8 cellular contexts compared by ENCODE assay signal in genomic region chr2:241148891-241149674, GRCh38. TPM values are rescaled to one million over a fixed set of nuclear protein-coding genes. Genes with fewer than 3 reads are reported as not detected.
A peak's percentile ranks its signal among the peaks of the same experiment; 100 is the strongest.
DNase-seq lines count a peak whose midpoint lies in the region; ATAC-seq, FAIRE-seq and TF ChIP-seq lines count a peak whose summit lies in the region.

Gene PASK (minus strand): TSS chr2:241149472. CDS start chr2:241143032, 6,440 bp downstream.

- TF ChIP-seq CTCF in Loucy (conservative IDR thresholded peaks at IDR 0.05; ENCODE audit: low read length), result no peak
- TF ChIP-seq CTCF in RWPE2 (IDR thresholded peaks at IDR 0.05; ENCODE audit: poor library complexity, severe bottlenecking), result peak; percentile 1
- TF ChIP-seq CTCF in fibroblast of pulmonary artery (IDR thresholded peaks at IDR 0.05; ENCODE audit: low read length, missing control alignments), result no peak

- peaks cover 32% of the 10 kb centered on the region for H3K4me1 Mint-ChIP-seq in activated T-helper 17 cell treated with anti-CD3 and anti-CD28 coated beads, Interleukin-2, amount 50 U/mL, for 72 hours
- peaks cover 35 to 37% of the 10 kb centered on the region in 2 donors for H3K4me1 Mint-ChIP-seq in natural killer cell treated with Interleukin-12 subunit alpha and Interleukin-12 subunit beta and Interleukin-15 and Interleukin-18, amount 100 ng/mL, for 72 hours (ENCODE audit: low read depth in 2 of 2)

- peak within 1 kb of the TSS; percentile 34 for H3K27ac ChIP-seq in RWPE2 (ENCODE audit: poor library complexity, severe bottlenecking)

- no peaks in the 10 kb centered on the region for H3F3A ChIP-seq in Loucy (ENCODE audit: low read depth)

- peak within 1 kb of the TSS; percentile 93 for H3K4me2 ChIP-seq in Loucy (ENCODE audit: low read depth, low read length, poor library complexity, severe bottlenecking)

- TF ChIP-seq POLR2A in H54 (IDR thresholded peaks at IDR 0.05; ENCODE audit: low read depth, low read length), result peak; percentile 26; the same call in 1 of the 2 replicates

- peaks cover 50% of the 10 kb centered on the region for H3K79me2 ChIP-seq in Loucy (ENCODE audit: insufficient read depth, low read length)

- H3K36me3 Mint-ChIP-seq in activated T-helper 17 cell treated with anti-CD3 and anti-CD28 coated beads, Interleukin-2, amount 50 U/mL, for 72 hours (ENCODE audit: low read depth), result peaks cover 20% of the 10 kb centered on the region
- peaks cover 4% of the 10 kb centered on the region for H3K36me3 Mint-ChIP-seq in natural killer cell treated with Interleukin-12 subunit alpha and Interleukin-12 subunit beta and Interleukin-15 and Interleukin-18, amount 100 ng/mL, for 72 hours

- H3K27ac Mint-ChIP-seq in activated T-helper 17 cell treated with anti-CD3 and anti-CD28 coated beads, Interleukin-2, amount 50 U/mL, for 72 hours, result peak within 1 kb of the TSS; percentile 97
- peak within 1 kb of the TSS; percentile 68 to 84 for H3K27ac Mint-ChIP-seq in natural killer cell treated with Interleukin-12 subunit alpha and Interleukin-12 subunit beta and Interleukin-15 and Interleukin-18, amount 100 ng/mL, for 72 hours

- ATAC-seq in RWPE2 (ENCODE audit: low read depth), result peak; percentile 89
- peak; percentile 86 for ATAC-seq in activated T-helper 17 cell treated with anti-CD3 and anti-CD28 coated beads, Interleukin-2, amount 50 U/mL, for 72 hours (replicated peaks)
- peak; percentile 90 to 93 for ATAC-seq in natural killer cell treated with Interleukin-12 subunit alpha and Interleukin-12 subunit beta and Interleukin-15 and Interleukin-18, amount 100 ng/mL, for 72 hours

- H3K36me3 ChIP-seq in Loucy (ENCODE audit: insufficient read depth, low read length) (no peaks in the 10 kb centered on the region), RWPE2 (ENCODE audit: low read depth) (no peaks in the 10 kb centered on the region)

- no peaks in the 10 kb centered on the region for H3K9me3 ChIP-seq in Loucy (ENCODE audit: insufficient read depth, low read depth, low read length)
- no peaks in the 10 kb centered on the region for H3K9me3 ChIP-seq in RWPE2 (ENCODE audit: severe bottlenecking)

- FAIRE-seq in H54 (lab: Jason Lieb, UNC), result no peak

- H3K9me3 Mint-ChIP-seq in activated T-helper 17 cell treated with anti-CD3 and anti-CD28 coated beads, Interleukin-2, amount 50 U/mL, for 72 hours, result no peaks in the 10 kb centered on the region
- no peaks in the 10 kb centered on the region for H3K9me3 Mint-ChIP-seq in natural killer cell treated with Interleukin-12 subunit alpha and Interleukin-12 subunit beta and Interleukin-15 and Interleukin-18, amount 100 ng/mL, for 72 hours

- H2AFZ ChIP-seq in Loucy (ENCODE audit: low read length), result peak within 1 kb of the TSS; percentile 98

- peak within 1 kb of the TSS; percentile 75 for H3K9ac ChIP-seq in Loucy (ENCODE audit: low read depth, low read length, poor library complexity, severe bottlenecking)

- peak within 1 kb of the TSS; percentile 97 for H3K4me3 Mint-ChIP-seq in activated T-helper 17 cell treated with anti-CD3 and anti-CD28 coated beads, Interleukin-2, amount 50 U/mL, for 72 hours
- peak within 1 kb of the TSS; percentile 92 for H3K4me3 Mint-ChIP-seq in natural killer cell treated with Interleukin-12 subunit alpha and Interleukin-12 subunit beta and Interleukin-15 and Interleukin-18, amount 100 ng/mL, for 72 hours

- H3K9me2 ChIP-seq in Loucy (replicated peaks; ENCODE audit: low read depth, low read length), result no peaks in the 10 kb centered on the region

- H4K20me1 ChIP-seq in Loucy (ENCODE audit: insufficient read depth, low read length, poor library complexity, severe bottlenecking), result peaks cover 32% of the 10 kb centered on the region

- H3K4me1 ChIP-seq in Loucy (ENCODE audit: insufficient read depth, low read length, poor library complexity, severe bottlenecking) (peaks cover 30% of the 10 kb centered on the region), RWPE2 (ENCODE audit: insufficient read depth, poor library complexity, severe bottlenecking) (peaks cover 6% of the 10 kb centered on the region)

- H3K27me3 Mint-ChIP-seq in activated T-helper 17 cell treated with anti-CD3 and anti-CD28 coated beads, Interleukin-2, amount 50 U/mL, for 72 hours, result no peaks in the 10 kb centered on the region
- no peaks in the 10 kb centered on the region for H3K27me3 Mint-ChIP-seq in natural killer cell treated with Interleukin-12 subunit alpha and Interleukin-12 subunit beta and Interleukin-15 and Interleukin-18, amount 100 ng/mL, for 72 hours

- H3K27me3 ChIP-seq in Loucy (ENCODE audit: insufficient read depth, low read length, poor library complexity, severe bottlenecking), result no peaks in the 10 kb centered on the region
- no peaks in the 10 kb centered on the region for H3K27me3 ChIP-seq in RWPE2 (ENCODE audit: insufficient read depth, poor library complexity, severe bottlenecking)

- H3K4me3 ChIP-seq in Loucy (ENCODE audit: low read length, poor library complexity, severe bottlenecking) (peak within 1 kb of the TSS; percentile 81), RWPE2 (ENCODE audit: severe bottlenecking) (peak within 1 kb of the TSS; percentile 75), fibroblast of pulmonary artery (replicated peaks; ENCODE audit: low read depth, low read length) (peak within 1 kb of the TSS; percentile 68)

- peak; percentile 98 for DNase-seq in ELF-1 (ENCODE audit: low read depth, low spot score)
- DNase-seq in H54 (ENCODE audit: insufficient read length, low spot score), result peak; percentile 97
- DNase-seq in RWPE2 (ENCODE audit: low spot score), result peak; percentile 98
- DNase-seq in fibroblast of pulmonary artery (ENCODE audit: low read depth), result peak; percentile 93
- DNase-seq in natural killer cell treated with Interleukin-12 subunit alpha and Interleukin-12 subunit beta and Interleukin-15 and Interleukin-18, amount 100 ng/mL, for 72 hours (ENCODE audit: low spot score), result peak; percentile 95
- DNase-seq in stimulated activated naive CD4-positive, alpha-beta T cell treated with Interleukin-2 at 50 U/mL for 16 hours (lab: John Stamatoyannopoulos, UW), result peak; percentile 94

RNA-seq across cellular contexts. Expression of gene PASK, which starts in this region (rescaled TPM):
- 10 to 100 TPM; 71.0 to 73.6 TPM for total RNA-seq in activated T-helper 17 cell treated with anti-CD3 and anti-CD28 coated beads, Interleukin-2, amount 50 U/mL, for 72 hours
- 10 to 100 TPM; 69.5 to 78.9 TPM for total RNA-seq in natural killer cell treated with Interleukin-12 subunit alpha and Interleukin-12 subunit beta and Interleukin-15 and Interleukin-18, amount 100 ng/mL, for 72 hours

Comparison
In these comparisons a context has a peak if more than half of its experiments do, and no peak if none do; other contexts are left out.
1. Peak in every context shown above with its lines: DNase-seq, ATAC-seq, H3K4me3 ChIP-seq and H3K27ac ChIP-seq.